Comparison of ENCODE assay signal across 8 cellular contexts in genomic region chr12:62191747-62192485, GRCh38.
DNase-seq lines count a peak whose midpoint lies in the region; ATAC-seq and TF ChIP-seq lines count a peak whose summit lies in the region.

No MANE protein-coding gene starts in this region.

- POLR2A ChIA-PET in activated CD8-positive, alpha-beta T cell treated with anti-CD3 and anti-CD28 coated beads, Interleukin-2, amount 10 ng/mL, durations not matched to agents 7 days and 5 days (lab: Charles Lee) = no interaction called here

- no peaks in the 10 kb centered on the region for H3K9me3 Mint-ChIP-seq in activated CD8-positive, alpha-beta T cell treated with anti-CD3 and anti-CD28 coated beads, Interleukin-2, amount 10 ng/mL, durations not matched to agents 7 days and 5 days (ENCODE audit: insufficient read depth)

- H3K4me3 ChIP-seq in AG09309 (ENCODE audit: control insufficient read depth, low read depth, low read length) = peak overlapping the region; percentile 27
- peak overlapping the region; percentile 58 for H3K4me3 ChIP-seq in fibroblast of the aortic adventitia (ENCODE audit: low read depth, low read length)

- no peaks in the 10 kb centered on the region for H3K36me3 Mint-ChIP-seq in activated CD8-positive, alpha-beta T cell treated with anti-CD3 and anti-CD28 coated beads, Interleukin-2, amount 10 ng/mL, durations not matched to agents 7 days and 5 days (ENCODE audit: low read depth)

- ATAC-seq in HG02759 (IDR thresholded peaks at IDR 0.05; ENCODE audit: unreplicated experiment) = peak; percentile 6
- peak; percentile 34 for ATAC-seq in activated CD8-positive, alpha-beta T cell treated with anti-CD3 and anti-CD28 coated beads, Interleukin-2, amount 10 ng/mL, durations not matched to agents 7 days and 5 days
- ATAC-seq in omental fat pad (ENCODE audit: low FRiP score) = peak; percentile 69
- no peak for ATAC-seq in GM18870 (IDR thresholded peaks at IDR 0.05; ENCODE audit: unreplicated experiment)
- no peak for ATAC-seq in GM18861 (IDR thresholded peaks at IDR 0.05; ENCODE audit: unreplicated experiment)

- H3K27me3 Mint-ChIP-seq in activated CD8-positive, alpha-beta T cell treated with anti-CD3 and anti-CD28 coated beads, Interleukin-2, amount 10 ng/mL, durations not matched to agents 7 days and 5 days (ENCODE audit: low read depth) = peaks cover 51% of the 10 kb centered on the region

- DNase-seq in AG09309 (ENCODE audit: low read depth) (no peak), fibroblast of the aortic adventitia (ENCODE audit: low read depth) (peak; percentile 28), omental fat pad (ENCODE audit: low spot score) (no peak)
- peak; percentile 26 for DNase-seq in activated CD8-positive, alpha-beta T cell treated with anti-CD3 and anti-CD28 coated beads, Interleukin-2, amount 10 ng/mL, durations not matched to agents 7 days and 5 days
- DNase-seq in effector CD8-positive, alpha-beta T cell (lab: John Stamatoyannopoulos, UW) = no peak

- H3K4me3 Mint-ChIP-seq in activated CD8-positive, alpha-beta T cell treated with anti-CD3 and anti-CD28 coated beads, Interleukin-2, amount 10 ng/mL, durations not matched to agents 7 days and 5 days = peak overlapping the region; percentile 76

- TF ChIP-seq CTCF in AG09309 (IDR thresholded peaks at IDR 0.05; ENCODE audit: control insufficient read depth, insufficient read depth, low read depth, low read length, missing control alignments) (no peak), fibroblast of the aortic adventitia (IDR thresholded peaks at IDR 0.05; ENCODE audit: insufficient read depth, low read length) (no peak), omental fat pad (IDR thresholded peaks at IDR 0.05) (no peak)

- peaks cover 28% of the 10 kb centered on the region for H3K4me1 Mint-ChIP-seq in activated CD8-positive, alpha-beta T cell treated with anti-CD3 and anti-CD28 coated beads, Interleukin-2, amount 10 ng/mL, durations not matched to agents 7 days and 5 days (ENCODE audit: low read depth)

- no peak overlapping the region for H3K27ac Mint-ChIP-seq in activated CD8-positive, alpha-beta T cell treated with anti-CD3 and anti-CD28 coated beads, Interleukin-2, amount 10 ng/mL, durations not matched to agents 7 days and 5 days

- CTCF ChIA-PET in activated CD8-positive, alpha-beta T cell treated with anti-CD3 and anti-CD28 coated beads, Interleukin-2, amount 10 ng/mL, durations not matched to agents 7 days and 5 days (lab: Charles Lee) = interaction anchor here (0.9 kb wide), 1 partner anchor 33 kb away, joined by 4 read pairs; no protein-coding TSS in a partner anchor

Comparison
In these comparisons a context has a peak if more than half of its experiments do, and no peak if none do; other contexts are left out.
1. DNase-seq: peak in activated CD8-positive, alpha-beta T cell treated with anti-CD3 and anti-CD28 coated beads, Interleukin-2, amount 10 ng/mL, durations not matched to agents 7 days and 5 days (single experiment) and fibroblast of the aortic adventitia (single experiment); none in AG09309 (single experiment), omental fat pad (single experiment) and effector CD8-positive, alpha-beta T cell (single experiment).
2. ATAC-seq: peak in HG02759 (single experiment), activated CD8-positive, alpha-beta T cell treated with anti-CD3 and anti-CD28 coated beads, Interleukin-2, amount 10 ng/mL, durations not matched to agents 7 days and 5 days (single experiment) and omental fat pad (single experiment); none in GM18870 (single experiment) and GM18861 (single experiment).